Comparison of ENCODE assay signal across 37 cellular contexts in the genomic region with DNA sequence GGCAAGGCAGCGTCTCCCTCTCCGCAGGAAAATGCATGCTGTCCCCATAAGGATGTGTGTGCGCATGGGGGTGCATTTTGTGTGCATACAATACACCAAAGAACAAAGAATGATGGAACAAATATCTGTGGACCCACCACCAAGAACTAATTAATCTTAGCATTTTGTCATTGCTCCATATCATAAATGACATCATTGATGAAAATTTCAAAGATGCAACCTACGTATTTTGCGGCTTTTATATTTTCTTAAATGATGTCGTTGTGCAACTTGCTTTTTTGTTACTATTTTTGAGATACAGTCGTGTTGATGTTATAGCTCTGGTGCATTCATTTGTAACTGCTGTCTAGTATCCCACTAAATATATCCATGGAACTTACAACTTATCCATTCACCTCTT.
DNase-seq lines count a peak whose midpoint lies in the region; ATAC-seq, FAIRE-seq and TF ChIP-seq lines count a peak whose summit lies in the region.
"Had no signal": no experiment of that assay in that cellular context is flagged by ENCODE, and none has a peak within 500 bp of the region (broad histone marks: within the 10 kb centered on the region; RNA-seq: fewer than 3 reads in every experiment).

No MANE protein-coding gene starts in this region.

- POLR2A ChIA-PET in HepG2 (lab: Yijun Ruan, JAX) (no interaction called here), HEK293 (lab: Yijun Ruan, JAX) (no interaction called here)

- CTCF ChIA-PET in HepG2 (lab: Yijun Ruan, JAX; ENCODE audit: low intra/inter-chr PET ratio, low total read pairs) (no interaction called here), HEK293 (lab: Yijun Ruan, JAX) (interaction anchor here (0.7 kb wide), 1 partner anchor 200 kb away, joined by 4 read pairs; no protein-coding TSS in a partner anchor)

- peaks cover 58 to 87% of the 10 kb centered on the region in 2 experiments for H3K36me3 ChIP-seq in HepG2 (replicated peaks in 1 of 2; ENCODE audit: control insufficient read depth in 1 of 2, insufficient read depth in 2 of 2, low read length in 2 of 2)
- H3K36me3 ChIP-seq in right lobe of liver, result peaks cover 0 to 13% (median under 1%) of the 10 kb centered on the region in 4 donors
- H3K36me3 ChIP-seq in HEK293 (ENCODE audit: control insufficient read depth in 2 of 2, insufficient read depth in 1 of 2, low read length in 2 of 2), result peaks cover 20 to 91% of the 10 kb centered on the region in 2 experiments
- H3K36me3 ChIP-seq in osteoblast (ENCODE audit: insufficient read depth, low read length), result peaks cover 86% of the 10 kb centered on the region
- H3K36me3 ChIP-seq: BE2C had no signal

- no peak for TF ChIP-seq CTCF in HepG2 (CRISPR knock-in tag; IDR thresholded peaks at IDR 0.05)
- TF ChIP-seq CTCF in right lobe of liver (IDR thresholded peaks at IDR 0.05), result no peak
- TF ChIP-seq CTCF in HEK293 (tag by site-specific recombination; IDR thresholded peaks at IDR 0.05), result no peak
- no peak for TF ChIP-seq CTCF in osteoblast (IDR thresholded peaks at IDR 0.05; ENCODE audit: extremely low read depth, low read depth, low read length)
- no peak for TF ChIP-seq CTCF in progenitor cell of endocrine pancreas (IDR thresholded peaks at IDR 0.05; ENCODE audit: unreplicated experiment)

- no peak for TF ChIP-seq POLR2A in HepG2 (IDR thresholded peaks at IDR 0.05; ENCODE audit: insufficient read depth in 1 of 2, low read depth in 2 of 2, low read length in 2 of 2)
- no peak for TF ChIP-seq POLR2A in right lobe of liver (IDR thresholded peaks at IDR 0.05)

- DNase-seq in HepG2 (ENCODE audit: low spot score) (no peak), right lobe of liver (no peak), osteoblast (ENCODE audit: insufficient read length, low spot score, missing footprints) (peak; percentile 14), progenitor cell of endocrine pancreas (ENCODE audit: low spot score, unreplicated experiment) (no peak), GM19239 (ENCODE audit: insufficient read length, low spot score) (no peak)
- DNase-seq: 8988T; ACHN; AML-193; BE2C; C1 segment of cervical spinal cord; Caco-2; Calu3; CD4-positive, alpha-beta memory T cell; CD4-positive, alpha-beta T cell; CD4-positive, CD25-positive, alpha-beta regulatory T cell; CD8-positive, alpha-beta memory T cell; CD8-positive, alpha-beta T cell; COR-L47; DMS 273 treated with DMSO at 0.1 percent for 48 hours; DMS153; DMS53; DMS79; DMS79 treated with DMSO at 0.1 percent for 48 hours; DND-41; EL had no signal

- 87% methylated on average over 7 of the region's 7 CpGs for WGBS in HepG2 (ENCODE audit: low lambda C conversion rate)
- 80% methylated on average over 6 of the region's 7 CpGs for WGBS in right lobe of liver (ENCODE audit: insufficient coverage, low coverage, low lambda C conversion rate, missing lambda C conversion rate)

- H3K4me2 ChIP-seq in HepG2 (ENCODE audit: low read depth, low read length) (no peak overlapping the region), osteoblast (ENCODE audit: insufficient read depth, low read length) (no peak overlapping the region)
- H3K4me2 ChIP-seq: A549; BLaER1; BLaER1 treated with 17β-estradiol and CSF1 and Interleukin-3, amounts not matched to agents 10 nM and 100 nM had no signal

- no peak for FAIRE-seq in HepG2 (lab: Jason Lieb, UNC)
- no peak for FAIRE-seq in GM19239 (lab: Jason Lieb, UNC)
- FAIRE-seq: A204.1, A549, D721Med had no signal

- H3K9ac ChIP-seq in HepG2 (ENCODE audit: insufficient read depth, low read depth, low read length), result no peak overlapping the region
- H3K9ac ChIP-seq: BLaER1; BLaER1 treated with 17β-estradiol and CSF1 and Interleukin-3, amounts not matched to agents 10 nM and 100 nM had no signal

- no TSS peak for BruUV-seq in HepG2 (replicated peaks; lab: Mats Ljungman, UMichigan)

- H3K27me3 Mint-ChIP-seq in progenitor cell of endocrine pancreas, result no peaks in the 10 kb centered on the region
- H3K27me3 Mint-ChIP-seq: B cell; CD4-positive, alpha-beta memory T cell; CD4-positive, alpha-beta T cell; CD4-positive, CD25-positive, alpha-beta regulatory T cell had no signal

- H3K4me1 ChIP-seq in HepG2 (ENCODE audit: insufficient read depth, low read length) (no peaks in the 10 kb centered on the region), right lobe of liver (no peaks in the 10 kb centered on the region), HEK293 (ENCODE audit: control insufficient read depth, insufficient read depth, low read length) (no peaks in the 10 kb centered on the region), osteoblast (ENCODE audit: insufficient read depth, low read length) (peaks cover 4% of the 10 kb centered on the region)
- H3K4me1 ChIP-seq: A549, Caco-2 had no signal

- H3K9me3 Mint-ChIP-seq in progenitor cell of endocrine pancreas (ENCODE audit: low read depth), result no peaks in the 10 kb centered on the region
- H3K9me3 Mint-ChIP-seq: CD4-positive, alpha-beta memory T cell; CD4-positive, alpha-beta T cell; CD4-positive, CD25-positive, alpha-beta regulatory T cell; CD8-positive, alpha-beta memory T cell; CD8-positive, alpha-beta T cell had no signal

- H4K20me1 ChIP-seq in HepG2 (ENCODE audit: insufficient read depth, low read length) (no peaks in the 10 kb centered on the region), osteoblast (ENCODE audit: insufficient read depth, low read length) (no peaks in the 10 kb centered on the region)
- H4K20me1 ChIP-seq: BLaER1; BLaER1 treated with 17β-estradiol and CSF1 and Interleukin-3, amounts not matched to agents 10 nM and 100 nM had no signal

- TF ChIP-seq EP300 in HepG2 (IDR thresholded peaks at IDR 0.05; ENCODE audit: low read depth in 2 of 2, low read length in 2 of 2) (no peak), HepG2 (CRISPR knock-in tag; IDR thresholded peaks at IDR 0.05; ENCODE audit: borderline replicate concordance) (no peak)

- in situ Hi-C loops in HepG2 (cut with HindIII; ENCODE audit: extremely low pct_ligation_motif_present, low pct_unique_long_range_greater_than_20kb), result no loop called here

- no peaks in the 10 kb centered on the region for H3K4me1 Mint-ChIP-seq in progenitor cell of endocrine pancreas (ENCODE audit: low read depth)
- H3K4me1 Mint-ChIP-seq: B cell; CD4-positive, alpha-beta memory T cell; CD8-positive, alpha-beta memory T cell had no signal

- H3K9me3 ChIP-seq in HepG2 (ENCODE audit: low read length) (no peaks in the 10 kb centered on the region), right lobe of liver (no peaks in the 10 kb centered on the region), HEK293 (ENCODE audit: control insufficient read depth, insufficient read depth, low read depth, low read length) (no peaks in the 10 kb centered on the region), osteoblast (ENCODE audit: low read depth, low read length) (no peaks in the 10 kb centered on the region)
- H3K9me3 ChIP-seq: A549; BE2C; BLaER1; BLaER1 treated with 17β-estradiol and CSF1 and Interleukin-3, amounts not matched to agents 10 nM and 100 nM; Caco-2 had no signal

- H3K36me3 Mint-ChIP-seq in progenitor cell of endocrine pancreas (ENCODE audit: insufficient read depth), result peaks cover 26% of the 10 kb centered on the region

- H3K4me3 Mint-ChIP-seq in progenitor cell of endocrine pancreas (ENCODE audit: low read depth), result no peak overlapping the region
- H3K4me3 Mint-ChIP-seq: B cell; CD14-positive monocyte; CD4-positive, alpha-beta memory T cell; CD4-positive, alpha-beta T cell; CD4-positive, CD25-positive, alpha-beta regulatory T cell; CD8-positive, alpha-beta memory T cell; CD8-positive, alpha-beta T cell had no signal

- H3K27ac ChIP-seq in HepG2 (ENCODE audit: extremely low read length, insufficient read depth, low read length) (no peak overlapping the region), right lobe of liver (no peak overlapping the region), HEK293 (ENCODE audit: extremely low read depth, low read depth, low read length) (no peak overlapping the region), osteoblast (ENCODE audit: low read depth, low read length) (no peak overlapping the region)
- H3K27ac ChIP-seq: 22Rv1; A549; BLaER1; BLaER1 treated with 17β-estradiol and CSF1 and Interleukin-3, amounts not matched to agents 10 nM and 100 nM; C4-2B had no signal

- TF ChIP-seq RAD21 in HepG2 (CRISPR knock-in tag; IDR thresholded peaks at IDR 0.05), result no peak

- intact Hi-C loops in HepG2 (cut with micrococcal nuclease; ENCODE audit: unreplicated experiment), result loop anchor here (10.0 kb wide), 1 partner anchor 124 kb away; no protein-coding TSS in a partner anchor
- intact Hi-C loops in right lobe of liver (cut with DNase I), result no loop called here

- H3K79me2 ChIP-seq in HepG2 (ENCODE audit: insufficient read depth, low read length) (no peaks in the 10 kb centered on the region), osteoblast (ENCODE audit: insufficient read depth, low read length) (peaks cover 5% of the 10 kb centered on the region)

- H3K27ac Mint-ChIP-seq in progenitor cell of endocrine pancreas, result peak overlapping the region; percentile 50
- H3K27ac Mint-ChIP-seq: B cell; CD14-positive monocyte; CD4-positive, alpha-beta T cell; CD4-positive, CD25-positive, alpha-beta regulatory T cell; CD8-positive, alpha-beta memory T cell; CD8-positive, alpha-beta T cell had no signal

- ATAC-seq in HepG2 (no peak), right lobe of liver (no peak), GM19397 (IDR thresholded peaks at IDR 0.05; ENCODE audit: unreplicated experiment) (no peak), GM21717 (IDR thresholded peaks at IDR 0.05; ENCODE audit: unreplicated experiment) (no peak)
- ATAC-seq: A549; CD8-positive, alpha-beta T cell had no signal

- H3K4me3 ChIP-seq in HepG2 (replicated peaks in 1 of 3; ENCODE audit: insufficient read depth in 1 of 3, low read depth in 2 of 3, low read length in 3 of 3) (no peak overlapping the region), right lobe of liver (no peak overlapping the region), HEK293 (ENCODE audit: low read depth, low read length) (no peak overlapping the region), osteoblast (ENCODE audit: insufficient read depth, low read length) (no peak overlapping the region)
- H3K4me3 ChIP-seq: A549; BLaER1; BLaER1 treated with 17β-estradiol and CSF1 and Interleukin-3, amounts not matched to agents 10 nM and 100 nM had no signal

- H2AFZ ChIP-seq in HepG2 (ENCODE audit: low read length) (no peak overlapping the region), osteoblast (ENCODE audit: low read length) (no peak overlapping the region)

- no peaks in the 10 kb centered on the region for H3K27me3 ChIP-seq in HepG2 (ENCODE audit: control insufficient read depth in 1 of 2, insufficient read depth in 2 of 2, low read length in 2 of 2)
- H3K27me3 ChIP-seq in right lobe of liver, result no peaks in the 10 kb centered on the region
- no peaks in the 10 kb centered on the region for H3K27me3 ChIP-seq in osteoblast (ENCODE audit: insufficient read depth, low read length)
- H3K27me3 ChIP-seq: BE2C; BLaER1; BLaER1 treated with 17β-estradiol and CSF1 and Interleukin-3, amounts not matched to agents 10 nM and 100 nM had no signal

TF ChIP-seq in HepG2, 621 proteins besides CTCF, POLR2A, EP300 and RAD21 (continues in another document):
- TF ChIP-seq ATF7 (IDR thresholded peaks at IDR 0.05), result peak; percentile 84
- TF ChIP-seq ATF7 (CRISPR knock-in tag; IDR thresholded peaks at IDR 0.05), result no peak

TF ChIP-seq in HEK293, 187 proteins besides CTCF, POLR2A, EP300 and RAD21 (continues in another document):
- TF ChIP-seq GLIS2 (tag by site-specific recombination; IDR thresholded peaks at IDR 0.05), result no peak

Comparison
In these comparisons a context has a peak if more than half of its experiments do, and no peak if none do; other contexts are left out.
1. Of the 63 proteins assayed by ChIP-seq in both HepG2 and HEK293: peak only in HepG2: none; only in HEK293: ATF2; in both: none; in neither: 62.